ENCODE assay signal across 9 cellular contexts in the genomic region with DNA sequence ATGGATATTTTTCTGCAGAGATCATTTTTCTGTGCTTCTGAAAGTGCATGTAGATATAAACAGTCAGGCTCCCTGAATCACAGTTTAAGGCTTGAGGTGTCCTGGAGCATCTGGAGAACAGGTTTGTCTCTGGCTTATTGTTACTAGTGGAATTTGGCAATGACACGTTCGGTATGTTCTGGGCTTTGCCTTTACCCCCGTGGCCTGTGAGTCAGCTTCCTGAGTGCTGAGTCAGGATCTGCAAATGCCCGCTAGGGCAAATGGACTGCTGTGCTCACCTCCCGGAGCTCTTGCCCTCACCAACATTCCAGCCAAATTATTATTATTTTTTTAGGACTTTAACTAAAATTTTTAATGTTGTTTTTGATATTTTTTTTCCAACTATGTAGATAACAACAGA.
DNase-seq lines count a peak whose midpoint lies in the region; ATAC-seq lines count a peak whose summit lies in the region.
"Had no signal": no experiment of that assay in that cellular context is flagged by ENCODE, and none has a peak within 500 bp of the region (broad histone marks: within the 10 kb centered on the region; RNA-seq: fewer than 3 reads in every experiment).

No MANE protein-coding gene starts in this region.

- no peaks in the 10 kb centered on the region for H3K9me3 ChIP-seq in adipocyte (ENCODE audit: control insufficient read depth, low read length)
- H3K9me3 ChIP-seq: suprapubic skin had no signal

- peak; percentile 84 for DNase-seq in AG08396 (ENCODE audit: low spot score)
- DNase-seq in HS-27A (ENCODE audit: low read depth): peak; percentile 89
- DNase-seq in adipocyte (ENCODE audit: low read depth): peak; percentile 94
- peak; percentile 99 for DNase-seq in iris pigment epithelial cell (ENCODE audit: low read depth)
- DNase-seq in NCI-H510A treated with DMSO at 0.1 percent for 48 hours (lab: John Stamatoyannopoulos, UW): no peak
- no peak for DNase-seq in NCI-H2196 treated with DMSO at 0.1 percent for 48 hours (lab: John Stamatoyannopoulos, UW; ENCODE audit: unreplicated experiment)

- peaks cover 71% of the 10 kb centered on the region for H3K4me1 ChIP-seq in adipocyte (ENCODE audit: control insufficient read depth, insufficient read depth, low read length)

- H3K9ac ChIP-seq in adipocyte (ENCODE audit: low read length): peak overlapping the region; percentile 72

- no peaks in the 10 kb centered on the region for H3K36me3 ChIP-seq in adipocyte (ENCODE audit: control insufficient read depth, insufficient read depth, low read length, severe bottlenecking)
- H3K36me3 ChIP-seq: suprapubic skin had no signal

- ATAC-seq in HG03025 (IDR thresholded peaks at IDR 0.05; ENCODE audit: low FRiP score, unreplicated experiment) (no peak), GM21737 (IDR thresholded peaks at IDR 0.05; ENCODE audit: unreplicated experiment) (no peak)

- no peak overlapping the region for H3K4me3 ChIP-seq in adipocyte (ENCODE audit: low read length)
- H3K4me3 ChIP-seq: suprapubic skin had no signal

- H3K27me3 ChIP-seq in adipocyte (replicated peaks; ENCODE audit: control insufficient read depth, insufficient read depth, low read length): no peaks in the 10 kb centered on the region
- H3K27me3 ChIP-seq: suprapubic skin had no signal

Comparison
In these comparisons a context has a peak if more than half of its experiments do, and no peak if none do; other contexts are left out.
1. DNase-seq: peak in AG08396 (single experiment), HS-27A (single experiment), adipocyte (single experiment) and iris pigment epithelial cell (single experiment); none in NCI-H510A treated with DMSO at 0.1 percent for 48 hours (single experiment) and NCI-H2196 treated with DMSO at 0.1 percent for 48 hours (single experiment).